ENCODE assay signal across 12 cellular contexts in genomic region chr10:84563868-84564267, GRCh38.
DNase-seq lines count a peak whose midpoint lies in the region; ATAC-seq and TF ChIP-seq lines count a peak whose summit lies in the region.
"Had no signal": no experiment of that assay in that cellular context is flagged by ENCODE, and none has a peak within 500 bp of the region (broad histone marks: within the 10 kb centered on the region; RNA-seq: fewer than 3 reads in every experiment).

No MANE protein-coding gene starts in this region.

- ATAC-seq in GM18873 (IDR thresholded peaks at IDR 0.05; ENCODE audit: low FRiP score, unreplicated experiment), result peak; percentile 18
- ATAC-seq in GM21786 (IDR thresholded peaks at IDR 0.05; ENCODE audit: unreplicated experiment), result peak; percentile 51
- peak; percentile 59 for ATAC-seq in HG03342 (IDR thresholded peaks at IDR 0.05; ENCODE audit: unreplicated experiment)
- no peak for ATAC-seq in stimulated activated naive CD8-positive, alpha-beta T cell treated with anti-CD3 and anti-CD28 coated beads, Interleukin-15, Interleukin-2, amounts not matched to agents 100 U/mL and 50 U/mL, for 24 hours
- ATAC-seq in effector memory CD8-positive, alpha-beta T cell (replicated peaks), result no peak

- H3K27ac ChIP-seq in WERI-Rb-1, result peak overlapping the region; percentile 50
- H3K27ac ChIP-seq: ascending aorta, sigmoid colon had no signal

- H3K27me3 ChIP-seq in WERI-Rb-1 (ENCODE audit: insufficient read depth, low read depth, severe bottlenecking), result no peaks in the 10 kb centered on the region
- H3K27me3 ChIP-seq: ascending aorta had no signal

- H3K36me3 Mint-ChIP-seq in effector memory CD8-positive, alpha-beta T cell (ENCODE audit: insufficient read depth), result no peaks in the 10 kb centered on the region

- no peaks in the 10 kb centered on the region for H3K9me3 Mint-ChIP-seq in effector memory CD8-positive, alpha-beta T cell
- H3K9me3 Mint-ChIP-seq: CD4-positive, alpha-beta T cell had no signal

- DNase-seq in WERI-Rb-1 (no peak), NCI-H1436 (lab: John Stamatoyannopoulos, UW) (no peak)
- DNase-seq in stimulated activated naive CD8-positive, alpha-beta T cell treated with anti-CD3 and anti-CD28 coated beads, Interleukin-15, Interleukin-2, amounts not matched to agents 100 U/mL and 50 U/mL, for 24 hours, result no peak
- no peak for DNase-seq in effector memory CD8-positive, alpha-beta T cell
- no peak for DNase-seq in activated CD8-positive, alpha-beta memory T cell treated with anti-CD3 and anti-CD28 coated beads, Interleukin-2, amount 50 U/mL, for 4 hours
- DNase-seq: CD4-positive, alpha-beta T cell; NCI-H1417 treated with DMSO at 0.1 percent for 48 hours; sigmoid colon had no signal

- peaks cover 56 to 58% of the 10 kb centered on the region in 2 donors for H3K27me3 Mint-ChIP-seq in effector memory CD8-positive, alpha-beta T cell

- H3K4me1 Mint-ChIP-seq in effector memory CD8-positive, alpha-beta T cell (ENCODE audit: low read depth in 2 of 2), result no peaks in the 10 kb centered on the region

- H3K4me3 ChIP-seq in WERI-Rb-1 (ENCODE audit: low read depth, low read length), result no peak overlapping the region
- H3K4me3 ChIP-seq: ascending aorta, sigmoid colon had no signal

- H3K27ac Mint-ChIP-seq in effector memory CD8-positive, alpha-beta T cell, result no peak overlapping the region
- H3K27ac Mint-ChIP-seq: CD4-positive, alpha-beta T cell had no signal

- no peaks in the 10 kb centered on the region for H3K9me3 ChIP-seq in WERI-Rb-1 (ENCODE audit: severe bottlenecking)
- H3K9me3 ChIP-seq: ascending aorta, sigmoid colon had no signal

- TF ChIP-seq CTCF in WERI-Rb-1 (IDR thresholded peaks at IDR 0.05; ENCODE audit: low read depth, low read length), result no peak

- H3K4me3 Mint-ChIP-seq in effector memory CD8-positive, alpha-beta T cell, result no peak overlapping the region
- H3K4me3 Mint-ChIP-seq: CD4-positive, alpha-beta T cell had no signal

- no peaks in the 10 kb centered on the region for H3K36me3 ChIP-seq in WERI-Rb-1
- H3K36me3 ChIP-seq: ascending aorta, sigmoid colon had no signal

Comparison
In these comparisons a context has a peak if more than half of its experiments do, and no peak if none do; other contexts are left out.
1. ATAC-seq: peak in GM18873 (single experiment), GM21786 (single experiment) and HG03342 (single experiment); none in stimulated activated naive CD8-positive, alpha-beta T cell treated with anti-CD3 and anti-CD28 coated beads, Interleukin-15, Interleukin-2, amounts not matched to agents 100 U/mL and 50 U/mL, for 24 hours (single experiment) and effector memory CD8-positive, alpha-beta T cell (single experiment).